In the genomic region with DNA sequence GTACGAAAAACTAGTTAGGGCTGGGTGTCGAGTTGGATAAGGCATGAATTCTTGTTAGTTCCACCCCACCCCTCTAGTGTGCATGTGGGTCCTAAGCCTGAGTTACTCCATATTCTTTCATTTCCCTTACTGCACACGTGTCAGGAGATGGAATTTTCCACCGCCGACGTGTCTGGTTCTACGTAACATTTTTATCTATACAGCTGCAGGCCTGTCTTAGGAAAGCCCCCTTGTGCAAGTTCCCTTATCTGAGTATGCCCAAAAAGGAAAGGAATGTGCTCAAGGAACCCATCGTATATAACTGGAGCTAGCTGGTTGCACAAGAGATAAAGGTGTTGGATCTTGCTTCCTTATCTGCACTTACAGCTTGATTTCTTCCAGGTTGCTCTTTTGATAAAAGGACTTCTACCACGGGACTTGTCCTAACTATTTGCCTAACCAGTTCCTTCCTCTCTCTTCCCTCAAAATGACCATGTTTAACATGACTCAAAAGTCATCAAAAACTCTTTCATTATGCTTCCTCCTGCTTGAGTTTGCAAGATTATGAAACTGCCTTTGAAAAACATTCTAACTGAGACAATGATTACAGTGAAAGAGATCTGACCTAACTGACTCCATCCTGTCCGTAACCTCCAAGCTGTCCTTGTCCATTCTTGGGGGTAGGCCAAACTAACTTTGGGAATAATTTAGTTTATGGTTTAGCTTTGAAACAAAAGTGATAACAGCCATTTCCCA, we compare ENCODE assay signal across 1 cellular context.
TF ChIP-seq lines count a peak whose summit lies in the region.

No MANE protein-coding gene starts in this region.

TF ChIP-seq in K562, 482 proteins besides CTCF, POLR2A, EP300 and RAD21 (continued from another document and continues in another):
- TF ChIP-seq, protein P1, sequence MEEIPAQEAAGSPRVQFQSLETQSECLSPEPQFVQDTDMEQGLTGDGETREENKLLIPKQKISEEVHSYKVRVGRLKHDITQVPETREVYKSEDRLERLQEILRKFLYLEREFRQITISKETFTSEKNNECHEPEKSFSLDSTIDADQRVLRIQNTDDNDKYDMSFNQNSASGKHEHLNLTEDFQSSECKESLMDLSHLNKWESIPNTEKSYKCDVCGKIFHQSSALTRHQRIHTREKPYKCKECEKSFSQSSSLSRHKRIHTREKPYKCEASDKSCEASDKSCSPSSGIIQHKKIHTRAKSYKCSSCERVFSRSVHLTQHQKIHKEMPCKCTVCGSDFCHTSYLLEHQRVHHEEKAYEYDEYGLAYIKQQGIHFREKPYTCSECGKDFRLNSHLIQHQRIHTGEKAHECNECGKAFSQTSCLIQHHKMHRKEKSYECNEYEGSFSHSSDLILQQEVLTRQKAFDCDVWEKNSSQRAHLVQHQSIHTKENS (CRISPR knock-in tag; IDR thresholded peaks at IDR 0.05): peak; percentile 92
- TF ChIP-seq RBBP5 (IDR thresholded peaks at IDR 0.05; ENCODE audit: borderline replicate concordance, insufficient read depth, low read length, poor library complexity, severe bottlenecking): no peak
- TF ChIP-seq NR2C2 (CRISPR knock-in tag; IDR thresholded peaks at IDR 0.05): no peak
- peak; percentile 92 for TF ChIP-seq NR2C2 (tag; IDR thresholded peaks at IDR 0.05)
- TF ChIP-seq SMARCA5 (IDR thresholded peaks at IDR 0.05): peak; percentile 77
- peak; percentile 98 for TF ChIP-seq ZNF561 (CRISPR knock-in tag; conservative IDR thresholded peaks at IDR 0.05)
- peak; percentile 88 for TF ChIP-seq DACH1 (IDR thresholded peaks at IDR 0.05; ENCODE audit: partially characterized antibody)
- TF ChIP-seq, protein P2, sequence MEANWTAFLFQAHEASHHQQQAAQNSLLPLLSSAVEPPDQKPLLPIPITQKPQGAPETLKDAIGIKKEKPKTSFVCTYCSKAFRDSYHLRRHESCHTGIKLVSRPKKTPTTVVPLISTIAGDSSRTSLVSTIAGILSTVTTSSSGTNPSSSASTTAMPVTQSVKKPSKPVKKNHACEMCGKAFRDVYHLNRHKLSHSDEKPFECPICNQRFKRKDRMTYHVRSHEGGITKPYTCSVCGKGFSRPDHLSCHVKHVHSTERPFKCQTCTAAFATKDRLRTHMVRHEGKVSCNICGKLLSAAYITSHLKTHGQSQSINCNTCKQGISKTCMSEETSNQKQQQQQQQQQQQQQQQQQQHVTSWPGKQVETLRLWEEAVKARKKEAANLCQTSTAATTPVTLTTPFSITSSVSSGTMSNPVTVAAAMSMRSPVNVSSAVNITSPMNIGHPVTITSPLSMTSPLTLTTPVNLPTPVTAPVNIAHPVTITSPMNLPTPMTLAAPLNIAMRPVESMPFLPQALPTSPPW (CRISPR knock-in tag; IDR thresholded peaks at IDR 0.05): peak; percentile 89
- no peak for TF ChIP-seq POLR2G (IDR thresholded peaks at IDR 0.05; ENCODE audit: low read depth, low read length)
- peak; percentile 90 to 100 for TF ChIP-seq TBL1XR1 (IDR thresholded peaks at IDR 0.05; ENCODE audit: low read length in 2 of 2)
- TF ChIP-seq, protein P3, sequence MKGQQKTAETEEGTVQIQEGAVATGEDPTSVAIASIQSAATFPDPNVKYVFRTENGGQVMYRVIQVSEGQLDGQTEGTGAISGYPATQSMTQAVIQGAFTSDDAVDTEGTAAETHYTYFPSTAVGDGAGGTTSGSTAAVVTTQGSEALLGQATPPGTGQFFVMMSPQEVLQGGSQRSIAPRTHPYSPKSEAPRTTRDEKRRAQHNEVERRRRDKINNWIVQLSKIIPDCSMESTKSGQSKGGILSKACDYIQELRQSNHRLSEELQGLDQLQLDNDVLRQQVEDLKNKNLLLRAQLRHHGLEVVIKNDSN (CRISPR knock-in tag; IDR thresholded peaks at IDR 0.05): peak; percentile 86
- TF ChIP-seq ZNF551 (CRISPR knock-in tag; IDR thresholded peaks at IDR 0.05): peak; percentile 91
- TF ChIP-seq, protein P4, sequence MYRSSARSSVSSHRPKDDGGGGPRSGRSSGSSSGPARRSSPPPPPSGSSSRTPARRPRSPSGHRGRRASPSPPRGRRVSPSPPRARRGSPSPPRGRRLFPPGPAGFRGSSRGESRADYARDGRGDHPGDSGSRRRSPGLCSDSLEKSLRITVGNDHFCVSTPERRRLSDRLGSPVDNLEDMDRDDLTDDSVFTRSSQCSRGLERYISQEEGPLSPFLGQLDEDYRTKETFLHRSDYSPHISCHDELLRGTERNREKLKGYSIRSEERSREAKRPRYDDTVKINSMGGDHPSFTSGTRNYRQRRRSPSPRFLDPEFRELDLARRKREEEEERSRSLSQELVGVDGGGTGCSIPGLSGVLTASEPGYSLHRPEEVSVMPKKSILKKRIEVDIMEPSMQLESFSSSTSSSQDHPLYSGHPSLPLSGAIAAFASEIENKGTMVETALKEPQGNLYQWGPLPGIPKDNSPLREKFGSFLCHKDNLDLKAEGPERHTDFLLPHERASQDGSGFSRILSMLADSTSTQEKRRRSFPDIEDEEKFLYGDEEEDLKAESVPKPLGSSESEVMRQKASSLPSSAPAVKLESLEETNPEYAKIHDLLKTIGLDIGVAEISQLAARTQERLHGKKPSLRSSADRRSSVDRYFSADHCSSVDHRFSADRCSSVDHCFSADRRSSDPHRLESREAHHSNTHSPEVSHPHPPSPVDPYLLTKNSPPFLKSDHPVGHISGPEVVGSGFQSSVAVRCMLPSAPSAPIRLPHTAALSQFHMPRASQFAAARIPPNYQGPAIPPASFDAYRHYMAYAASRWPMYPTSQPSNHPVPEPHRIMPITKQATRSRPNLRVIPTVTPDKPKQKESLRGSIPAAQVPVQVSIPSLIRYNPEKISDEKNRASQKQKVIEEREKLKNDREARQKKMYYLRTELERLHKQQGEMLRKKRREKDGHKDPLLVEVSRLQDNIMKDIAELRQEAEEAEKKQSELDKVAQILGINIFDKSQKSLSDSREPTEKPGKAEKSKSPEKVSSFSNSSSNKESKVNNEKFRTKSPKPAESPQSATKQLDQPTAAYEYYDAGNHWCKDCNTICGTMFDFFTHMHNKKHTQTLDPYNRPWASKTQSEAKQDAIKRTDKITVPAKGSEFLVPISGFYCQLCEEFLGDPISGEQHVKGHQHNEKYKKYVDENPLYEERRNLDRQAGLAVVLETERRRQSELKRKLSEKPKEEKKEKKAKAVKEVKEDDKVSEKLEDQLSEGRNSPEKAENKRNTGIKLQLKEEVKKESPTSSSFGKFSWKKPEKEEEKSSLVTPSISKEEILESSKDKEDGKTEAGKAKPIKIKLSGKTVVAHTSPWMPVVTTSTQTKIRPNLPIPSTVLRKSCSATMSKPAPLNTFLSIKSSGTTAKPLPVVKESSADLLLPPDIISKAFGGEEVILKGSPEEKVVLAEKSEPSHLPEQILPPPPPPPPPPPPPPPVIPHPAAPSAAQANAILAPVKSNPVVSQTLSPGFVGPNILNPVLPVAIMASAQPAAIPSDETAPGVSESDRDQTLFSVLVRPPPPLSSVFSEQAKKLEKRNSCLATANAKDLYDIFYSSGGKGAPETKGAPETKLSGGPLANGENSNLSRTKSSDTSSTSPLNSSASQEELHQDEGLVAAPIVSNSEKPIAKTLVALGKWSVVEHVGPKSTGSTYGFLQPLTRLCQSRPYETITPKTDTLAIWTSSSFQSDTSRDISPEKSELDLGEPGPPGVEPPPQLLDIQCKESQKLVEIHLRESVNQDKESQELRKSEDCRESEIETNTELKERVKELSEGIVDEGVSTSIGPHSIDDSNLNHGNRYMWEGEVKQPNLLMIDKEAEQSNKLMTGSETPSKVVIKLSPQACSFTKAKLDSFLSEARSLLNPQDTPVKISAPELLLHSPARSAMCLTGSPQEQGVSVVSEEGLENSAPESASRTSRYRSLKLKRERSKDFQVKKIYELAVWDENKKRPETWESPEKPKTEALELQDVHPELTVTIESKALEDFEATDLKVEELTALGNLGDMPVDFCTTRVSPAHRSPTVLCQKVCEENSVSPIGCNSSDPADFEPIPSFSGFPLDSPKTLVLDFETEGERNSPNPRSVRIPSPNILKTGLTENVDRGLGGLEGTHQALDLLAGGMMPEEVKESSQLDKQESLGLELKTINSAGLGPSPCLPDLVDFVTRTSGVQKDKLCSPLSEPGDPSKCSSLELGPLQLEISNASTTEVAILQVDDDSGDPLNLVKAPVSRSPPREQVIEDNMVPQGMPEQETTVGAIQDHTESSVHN (IDR thresholded peaks at IDR 0.05; ENCODE audit: borderline replicate concordance in 1 of 2, low read depth in 1 of 2): peak in 1 of 2 experiments; percentile 98; a peak in 3 of 4 replicates
- TF ChIP-seq CCAR2 (IDR thresholded peaks at IDR 0.05; ENCODE audit: low read depth, low read length): 0 out of 2 replicates have a peak, but pooled peaks have one; percentile 37
- TF ChIP-seq HNRNPK (IDR thresholded peaks at IDR 0.05; ENCODE audit: low read depth, low read length, poor library complexity, severe bottlenecking): no peak
- TF ChIP-seq TCFL5 (CRISPR knock-in tag; conservative IDR thresholded peaks at IDR 0.05): peak; percentile 98
- TF ChIP-seq SMARCC2 (IDR thresholded peaks at IDR 0.05; ENCODE audit: low read depth): peak; percentile 99
- TF ChIP-seq KDM1A (IDR thresholded peaks at IDR 0.05): peak; percentile 96 to 98
- peak; percentile 89 for TF ChIP-seq ETV5 (CRISPR knock-in tag; IDR thresholded peaks at IDR 0.05; ENCODE audit: low read depth)
- TF ChIP-seq, protein P5, sequence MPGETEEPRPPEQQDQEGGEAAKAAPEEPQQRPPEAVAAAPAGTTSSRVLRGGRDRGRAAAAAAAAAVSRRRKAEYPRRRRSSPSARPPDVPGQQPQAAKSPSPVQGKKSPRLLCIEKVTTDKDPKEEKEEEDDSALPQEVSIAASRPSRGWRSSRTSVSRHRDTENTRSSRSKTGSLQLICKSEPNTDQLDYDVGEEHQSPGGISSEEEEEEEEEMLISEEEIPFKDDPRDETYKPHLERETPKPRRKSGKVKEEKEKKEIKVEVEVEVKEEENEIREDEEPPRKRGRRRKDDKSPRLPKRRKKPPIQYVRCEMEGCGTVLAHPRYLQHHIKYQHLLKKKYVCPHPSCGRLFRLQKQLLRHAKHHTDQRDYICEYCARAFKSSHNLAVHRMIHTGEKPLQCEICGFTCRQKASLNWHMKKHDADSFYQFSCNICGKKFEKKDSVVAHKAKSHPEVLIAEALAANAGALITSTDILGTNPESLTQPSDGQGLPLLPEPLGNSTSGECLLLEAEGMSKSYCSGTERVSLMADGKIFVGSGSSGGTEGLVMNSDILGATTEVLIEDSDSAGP (CRISPR knock-in tag; IDR thresholded peaks at IDR 0.05): no peak
- TF ChIP-seq, protein P6, sequence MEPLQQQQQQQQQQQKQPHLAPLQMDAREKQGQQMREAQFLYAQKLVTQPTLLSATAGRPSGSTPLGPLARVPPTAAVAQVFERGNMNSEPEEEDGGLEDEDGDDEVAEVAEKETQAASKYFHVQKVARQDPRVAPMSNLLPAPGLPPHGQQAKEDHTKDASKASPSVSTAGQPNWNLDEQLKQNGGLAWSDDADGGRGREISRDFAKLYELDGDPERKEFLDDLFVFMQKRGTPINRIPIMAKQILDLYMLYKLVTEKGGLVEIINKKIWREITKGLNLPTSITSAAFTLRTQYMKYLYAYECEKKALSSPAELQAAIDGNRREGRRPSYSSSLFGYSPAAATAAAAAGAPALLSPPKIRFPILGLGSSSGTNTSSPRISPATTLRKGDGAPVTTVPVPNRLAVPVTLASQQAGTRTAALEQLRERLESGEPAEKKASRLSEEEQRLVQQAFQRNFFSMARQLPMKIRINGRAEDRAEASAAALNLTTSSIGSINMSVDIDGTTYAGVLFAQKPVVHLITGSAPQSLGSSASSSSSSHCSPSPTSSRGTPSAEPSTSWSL (CRISPR knock-in tag; IDR thresholded peaks at IDR 0.05; ENCODE audit: borderline replicate concordance): peak; percentile 100
- no peak for TF ChIP-seq NCOA6 (IDR thresholded peaks at IDR 0.05)
- TF ChIP-seq, protein P7, sequence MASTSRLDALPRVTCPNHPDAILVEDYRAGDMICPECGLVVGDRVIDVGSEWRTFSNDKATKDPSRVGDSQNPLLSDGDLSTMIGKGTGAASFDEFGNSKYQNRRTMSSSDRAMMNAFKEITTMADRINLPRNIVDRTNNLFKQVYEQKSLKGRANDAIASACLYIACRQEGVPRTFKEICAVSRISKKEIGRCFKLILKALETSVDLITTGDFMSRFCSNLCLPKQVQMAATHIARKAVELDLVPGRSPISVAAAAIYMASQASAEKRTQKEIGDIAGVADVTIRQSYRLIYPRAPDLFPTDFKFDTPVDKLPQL (IDR thresholded peaks at IDR 0.05; ENCODE audit: extremely low read depth, insufficient read length): no peak
- TF ChIP-seq SMAD2 (IDR thresholded peaks at IDR 0.05; ENCODE audit: low read depth, low read length): no peak
- no peak for TF ChIP-seq U2AF1 (optimal IDR thresholded peaks at IDR 0.05; ENCODE audit: low read depth, low read length)
- peak; percentile 98 for TF ChIP-seq ZNF707 (CRISPR knock-in tag; conservative IDR thresholded peaks at IDR 0.05)
- TF ChIP-seq, protein P8, sequence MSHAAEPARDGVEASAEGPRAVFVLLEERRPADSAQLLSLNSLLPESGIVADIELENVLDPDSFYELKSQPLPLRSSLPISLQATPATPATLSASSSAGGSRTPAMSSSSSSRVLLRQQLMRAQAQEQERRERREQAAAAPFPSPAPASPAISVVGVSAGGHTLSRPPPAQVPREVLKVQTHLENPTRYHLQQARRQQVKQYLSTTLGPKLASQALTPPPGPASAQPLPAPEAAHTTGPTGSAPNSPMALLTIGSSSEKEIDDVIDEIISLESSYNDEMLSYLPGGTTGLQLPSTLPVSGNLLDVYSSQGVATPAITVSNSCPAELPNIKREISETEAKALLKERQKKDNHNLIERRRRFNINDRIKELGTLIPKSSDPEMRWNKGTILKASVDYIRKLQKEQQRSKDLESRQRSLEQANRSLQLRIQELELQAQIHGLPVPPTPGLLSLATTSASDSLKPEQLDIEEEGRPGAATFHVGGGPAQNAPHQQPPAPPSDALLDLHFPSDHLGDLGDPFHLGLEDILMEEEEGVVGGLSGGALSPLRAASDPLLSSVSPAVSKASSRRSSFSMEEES (CRISPR knock-in tag; IDR thresholded peaks at IDR 0.05): peak; percentile 89
- TF ChIP-seq KAT2B (IDR thresholded peaks at IDR 0.05; ENCODE audit: low read depth, low read length): no peak
- peak; percentile 82; the same call in 1 of the 2 replicates for TF ChIP-seq ZC3H8 (IDR thresholded peaks at IDR 0.05)
- TF ChIP-seq PHF8 (IDR thresholded peaks at IDR 0.05; ENCODE audit: borderline replicate concordance, low read length): no peak
- TF ChIP-seq, protein P9, sequence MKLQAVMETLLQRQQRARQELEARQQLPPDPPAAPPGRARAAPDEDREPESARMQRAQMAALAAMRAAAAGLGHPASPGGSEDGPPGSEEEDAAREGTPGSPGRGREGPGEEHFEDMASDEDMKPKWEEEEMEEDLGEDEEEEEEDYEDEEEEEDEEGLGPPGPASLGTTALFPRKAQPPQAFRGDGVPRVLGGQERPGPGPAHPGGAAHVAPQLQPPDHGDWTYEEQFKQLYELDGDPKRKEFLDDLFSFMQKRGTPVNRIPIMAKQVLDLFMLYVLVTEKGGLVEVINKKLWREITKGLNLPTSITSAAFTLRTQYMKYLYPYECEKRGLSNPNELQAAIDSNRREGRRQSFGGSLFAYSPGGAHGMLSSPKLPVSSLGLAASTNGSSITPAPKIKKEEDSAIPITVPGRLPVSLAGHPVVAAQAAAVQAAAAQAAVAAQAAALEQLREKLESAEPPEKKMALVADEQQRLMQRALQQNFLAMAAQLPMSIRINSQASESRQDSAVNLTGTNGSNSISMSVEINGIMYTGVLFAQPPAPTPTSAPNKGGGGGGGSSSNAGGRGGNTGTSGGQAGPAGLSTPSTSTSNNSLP (IDR thresholded peaks at IDR 0.05; ENCODE audit: borderline replicate concordance, low read depth, low read length): peak; percentile 75; the same call in 1 of the 2 replicates
- TF ChIP-seq, protein P10, sequence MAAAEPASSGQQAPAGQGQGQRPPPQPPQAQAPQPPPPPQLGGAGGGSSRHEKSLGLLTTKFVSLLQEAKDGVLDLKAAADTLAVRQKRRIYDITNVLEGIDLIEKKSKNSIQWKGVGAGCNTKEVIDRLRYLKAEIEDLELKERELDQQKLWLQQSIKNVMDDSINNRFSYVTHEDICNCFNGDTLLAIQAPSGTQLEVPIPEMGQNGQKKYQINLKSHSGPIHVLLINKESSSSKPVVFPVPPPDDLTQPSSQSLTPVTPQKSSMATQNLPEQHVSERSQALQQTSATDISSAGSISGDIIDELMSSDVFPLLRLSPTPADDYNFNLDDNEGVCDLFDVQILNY (CRISPR knock-in tag; IDR thresholded peaks at IDR 0.05): no peak
- TF ChIP-seq RAD51 (IDR thresholded peaks at IDR 0.05; ENCODE audit: borderline replicate concordance, low read depth): peak; percentile 80
- TF ChIP-seq KAT8 (IDR thresholded peaks at IDR 0.05; ENCODE audit: low read depth): no peak; the same call in 1 of the 2 replicates
